Comparison of ENCODE assay signal across 30 cellular contexts in genomic region chr15:47377465-47377864, GRCh38.
"Had no signal": no experiment of that assay in that cellular context is flagged by ENCODE, and none has a peak within 500 bp of the region (broad histone marks: within the 10 kb centered on the region; RNA-seq: fewer than 3 reads in every experiment).

No MANE protein-coding gene starts in this region.

- H3K27ac ChIP-seq: adrenal gland, body of pancreas, coronary artery, epithelial cell of prostate, esophagus squamous epithelium, WERI-Rb-1 had no signal

- H3K4me1 ChIP-seq: adrenal gland, body of pancreas, esophagus squamous epithelium had no signal

- FAIRE-seq: frontal cortex had no signal

- H3K27me3 ChIP-seq: adrenal gland, body of pancreas, esophagus squamous epithelium had no signal

- H3K36me3 ChIP-seq: adrenal gland, esophagus squamous epithelium, WERI-Rb-1 had no signal

- H3K4me3 ChIP-seq: adrenal gland, body of pancreas, coronary artery, esophagus squamous epithelium had no signal

- H3K9me3 ChIP-seq: adrenal gland, body of pancreas, esophagus squamous epithelium had no signal

- ATAC-seq: activated CD4-positive, CD25-positive, alpha-beta regulatory T cell treated with anti-CD3 and anti-CD28 coated beads, Interleukin-2, amount 50 U/mL, for 24 hours; activated CD8-positive, alpha-beta T cell treated with anti-CD3 and anti-CD28 coated beads for 36 hours; activated naive CD8-positive, alpha-beta T cell treated with anti-CD3 and anti-CD28 coated beads, Interleukin-2, amount 50 U/mL, for 24 hours; activated T-cell treated with anti-CD3 and anti-CD28 coated beads, Interleukin-2, amount 50 U/mL, for 4 hours; activated T-helper 17 cell treated with anti-CD3 and anti-CD28 coated beads, Interleukin-2, amount 50 U/mL, for 72 hours; body of pancreas; effector memory CD8-positive, alpha-beta T cell; T-helper 17 cell had no signal

- DNase-seq: activated B cell treated with CpG ODN at 0.5 μM for 24 hours; activated CD4-positive, alpha-beta T cell treated with anti-CD3 and anti-CD28 coated beads for 48 hours; activated CD4-positive, alpha-beta T cell treated with anti-CD3 and anti-CD28 coated beads, Interleukin-2, amount 50 U/mL, for 1 hour; activated CD4-positive, alpha-beta T cell treated with anti-CD3 and anti-CD28 coated beads, Interleukin-2, amount 50 U/mL, for 48 hours; activated CD8-positive, alpha-beta memory T cell treated with anti-CD3 and anti-CD28 coated beads for 24 hours; activated CD8-positive, alpha-beta T cell treated with anti-CD3 and anti-CD28 coated beads for 36 hours; activated effector memory CD4-positive, alpha-beta T cell treated with Interleukin-2 at 50 U/mL for 16 hours; activated gamma-delta T cell treated with Interleukin-2 at 50 U/mL for 16 hours; activated naive CD4-positive, alpha-beta T cell treated with Interleukin-2 at 50 U/mL for 16 hours; activated naive CD8-positive, alpha-beta T cell treated with anti-CD3 and anti-CD28 coated beads for 36 hours; activated naive CD8-positive, alpha-beta T cell treated with anti-CD3 and anti-CD28 coated beads, Interleukin-2, amount 50 U/mL, for 24 hours; activated T-cell treated with anti-CD3 and anti-CD28 coated beads, Interleukin-2, amount 50 U/mL, for 4 hours; adrenal gland; amygdala; aorta; body of pancreas; effector CD4-positive, alpha-beta T cell; effector memory CD8-positive, alpha-beta T cell; esophagus squamous epithelium; foreskin fibroblast; head of caudate nucleus; T-helper 1 cell; T-helper 17 cell; T1000; WERI-Rb-1 had no signal
